27 cellular contexts compared by ENCODE assay signal in the genomic region with DNA sequence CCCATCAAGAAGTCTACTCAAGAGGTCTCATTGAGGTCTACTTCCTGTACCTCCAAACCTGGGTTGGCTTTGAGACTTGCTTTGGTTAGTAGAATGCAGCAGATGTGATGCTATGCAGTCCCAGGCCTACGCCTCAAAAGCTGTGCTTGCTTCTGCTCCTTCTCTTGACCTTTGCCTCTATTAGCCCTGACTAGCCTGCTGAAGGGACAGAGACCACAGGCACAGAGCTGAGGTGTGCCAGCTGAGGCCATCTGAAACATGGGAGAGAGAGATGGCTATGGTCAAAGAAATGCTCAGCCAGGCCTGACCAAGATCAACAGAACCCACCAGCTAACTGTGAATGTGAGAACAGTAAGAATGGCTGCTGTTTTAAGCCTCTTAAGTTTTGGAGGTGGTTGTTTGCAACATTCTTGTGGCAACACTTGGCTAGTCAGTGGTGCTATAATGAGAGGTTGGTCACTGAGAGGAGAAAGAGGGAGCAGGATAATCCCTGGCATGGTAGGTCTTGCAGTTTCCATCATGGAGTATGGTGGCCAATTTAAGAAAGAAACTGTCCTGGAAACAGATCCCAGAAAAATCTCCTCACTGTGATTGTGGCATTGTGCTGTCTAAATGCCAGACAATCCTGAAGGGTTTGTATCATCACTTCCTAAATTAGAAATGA.
DNase-seq lines count a peak whose midpoint lies in the region; ATAC-seq, FAIRE-seq and TF ChIP-seq lines count a peak whose summit lies in the region.
"Had no signal": no experiment of that assay in that cellular context is flagged by ENCODE, and none has a peak within 500 bp of the region (broad histone marks: within the 10 kb centered on the region; RNA-seq: fewer than 3 reads in every experiment).

No MANE protein-coding gene starts in this region.

- H3K36me3 ChIP-seq in HepG2 (replicated peaks in 1 of 2; ENCODE audit: control insufficient read depth in 1 of 2, insufficient read depth in 2 of 2, low read length in 2 of 2) = no peaks in the 10 kb centered on the region
- no peaks in the 10 kb centered on the region for H3K36me3 ChIP-seq in small intestine (ENCODE audit: control insufficient read depth in 2 of 2, insufficient read depth in 2 of 2, low read length in 2 of 2)
- H3K36me3 ChIP-seq: esophagus squamous epithelium, upper lobe of left lung had no signal

- CTCF ChIA-PET in HepG2 (lab: Yijun Ruan, JAX; ENCODE audit: low intra/inter-chr PET ratio, low total read pairs) = no interaction called here

- in situ Hi-C loops in HepG2 (cut with HindIII; ENCODE audit: extremely low pct_ligation_motif_present, low pct_unique_long_range_greater_than_20kb) = no loop called here

- no peak overlapping the region for H3K9ac ChIP-seq in HepG2 (ENCODE audit: insufficient read depth, low read depth, low read length)

- TF ChIP-seq EP300 in HepG2 (IDR thresholded peaks at IDR 0.05; ENCODE audit: low read depth in 2 of 2, low read length in 2 of 2) = no peak
- no peak for TF ChIP-seq EP300 in HepG2 (CRISPR knock-in tag; IDR thresholded peaks at IDR 0.05; ENCODE audit: borderline replicate concordance)

- no peak for TF ChIP-seq RAD21 in HepG2 (CRISPR knock-in tag; IDR thresholded peaks at IDR 0.05)

- BruUV-seq in HepG2 (replicated peaks; lab: Mats Ljungman, UMichigan) = no TSS peak

- no peaks in the 10 kb centered on the region for H3K27me3 ChIP-seq in HepG2 (ENCODE audit: control insufficient read depth in 1 of 2, insufficient read depth in 2 of 2, low read length in 2 of 2)
- H3K27me3 ChIP-seq in small intestine (ENCODE audit: control insufficient read depth in 2 of 2, insufficient read depth in 2 of 2, low read length in 2 of 2) = no peaks in the 10 kb centered on the region
- H3K27me3 ChIP-seq: body of pancreas, esophagus squamous epithelium, upper lobe of left lung had no signal

- H4K20me1 ChIP-seq in HepG2 (ENCODE audit: insufficient read depth, low read length) = no peaks in the 10 kb centered on the region

- H3K4me3 ChIP-seq in GM12865 (ENCODE audit: low read depth, low read length) (no peak overlapping the region), coronary artery (peak overlapping the region; percentile 43), HepG2 (replicated peaks in 1 of 3; ENCODE audit: insufficient read depth in 1 of 3, low read depth in 2 of 3, low read length in 3 of 3) (no peak overlapping the region), small intestine (ENCODE audit: low read depth in 1 of 2, low read length in 2 of 2) (no peak overlapping the region)
- H3K4me3 ChIP-seq: A549, body of pancreas, esophagus squamous epithelium, PC-9, upper lobe of left lung had no signal

- H3K4me1 ChIP-seq in HepG2 (ENCODE audit: insufficient read depth, low read length) (peaks cover 92% of the 10 kb centered on the region), small intestine (ENCODE audit: control insufficient read depth in 2 of 2, insufficient read depth in 1 of 2, low read depth in 1 of 2, low read length in 1 of 2) (peaks cover 0 to 4% of the 10 kb centered on the region in 2 donors)
- H3K4me1 ChIP-seq: esophagus squamous epithelium, upper lobe of left lung had no signal

- TF ChIP-seq CTCF in GM12865 (IDR thresholded peaks at IDR 0.05; ENCODE audit: insufficient read depth, low read depth, low read length, missing control alignments) (no peak), coronary artery (IDR thresholded peaks at IDR 0.05) (no peak), HepG2 (CRISPR knock-in tag; IDR thresholded peaks at IDR 0.05) (no peak)

- ATAC-seq in HepG2 = peak; percentile 87
- ATAC-seq: A549; activated CD4-positive, CD25-positive, alpha-beta regulatory T cell treated with anti-CD3 and anti-CD28 coated beads, Interleukin-2, amount 50 U/mL, for 24 hours; activated CD8-positive, alpha-beta T cell treated with anti-CD3 and anti-CD28 coated beads, Interleukin-2, amount 10 ng/mL, durations not matched to agents 7 days and 5 days; body of pancreas had no signal

- H3K27ac ChIP-seq in coronary artery (peak overlapping the region; percentile 86 to 87), HepG2 (ENCODE audit: extremely low read length, insufficient read depth, low read length) (no peak overlapping the region), small intestine (ENCODE audit: low read depth in 1 of 2, low read length in 1 of 2) (no peak overlapping the region)
- H3K27ac ChIP-seq: esophagus squamous epithelium, PC-9 had no signal

- TF ChIP-seq POLR2A in HepG2 (IDR thresholded peaks at IDR 0.05; ENCODE audit: insufficient read depth in 1 of 2, low read depth in 2 of 2, low read length in 2 of 2) = no peak

- H2AFZ ChIP-seq in HepG2 (ENCODE audit: low read length) = peak overlapping the region; percentile 61
- H2AFZ ChIP-seq: PC-9 had no signal

- peak; percentile 31 for DNase-seq in GM12865 (ENCODE audit: low read depth)
- DNase-seq in coronary artery (ENCODE audit: low spot score) = no peak
- DNase-seq in HepG2 (ENCODE audit: low spot score) = no peak
- DNase-seq in small intestine = peak; percentile 63
- DNase-seq in HuH-7.5 (ENCODE audit: low spot score) = no peak
- DNase-seq in RPMI8226 = no peak
- no peak for DNase-seq in inferior parietal cortex (ENCODE audit: extremely low spot score)
- no peak for DNase-seq in activated T-cell treated with anti-CD3 and anti-CD28 coated beads, Interleukin-2, amount 50 U/mL, for 1 hour
- DNase-seq: activated CD8-positive, alpha-beta T cell treated with anti-CD3 and anti-CD28 coated beads, Interleukin-2, amount 10 ng/mL, durations not matched to agents 7 days and 5 days; activated effector memory CD4-positive, alpha-beta T cell treated with anti-CD3 and anti-CD28 coated beads, Interleukin-2, amount 50 U/mL, for 16 hours; activated naive CD8-positive, alpha-beta T cell treated with anti-CD3 and anti-CD28 coated beads, Interleukin-2, amount 10 ng/mL, durations not matched to agents 7 days and 5 days; activated T-cell treated with anti-CD3 and anti-CD28 coated beads for 4 hours; body of pancreas; cortex of kidney; esophagus squamous epithelium; GF-D8; KG1; NCI-H1436 treated with DMSO at 0.1 percent for 48 hours; NCI-H2107; NCI-H524; PC-9; SIG-M5; upper lobe of left lung had no signal

- 50% methylated on average over 1 of the region's 1 CpG for WGBS in HepG2 (ENCODE audit: low lambda C conversion rate)
- WGBS in small intestine, 3 donors = 48 to 67% (median 52%) methylated on average over 1 of the region's 1 CpG

- FAIRE-seq in HepG2 (lab: Jason Lieb, UNC) (no peak), small intestine (lab: Jason Lieb, UNC) (no peak)
- FAIRE-seq: A549, H1, keratinocyte had no signal

- no peaks in the 10 kb centered on the region for H3K79me2 ChIP-seq in HepG2 (ENCODE audit: insufficient read depth, low read length)

- POLR2A ChIA-PET in HepG2 (lab: Yijun Ruan, JAX) = interaction anchor here (1.4 to 2.1 kb wide), 2 partner anchors 32 to 176 kb away, joined by 4 to 5 read pairs; partner anchors contain the start of gene PHYHIPL

- H3K9me3 ChIP-seq in HepG2 (ENCODE audit: low read length) (no peaks in the 10 kb centered on the region), small intestine (ENCODE audit: control insufficient read depth, low read depth) (no peaks in the 10 kb centered on the region)
- H3K9me3 ChIP-seq: A549, body of pancreas, esophagus squamous epithelium, upper lobe of left lung had no signal

- intact Hi-C loops in HepG2 (cut with micrococcal nuclease; ENCODE audit: unreplicated experiment) = no loop called here

- H3K4me2 ChIP-seq in HepG2 (ENCODE audit: low read depth, low read length) = 0 out of 2 replicates have a peak overlapping the region, but pooled peaks have one; percentile 2
- H3K4me2 ChIP-seq: A549, PC-9 had no signal

TF ChIP-seq in HepG2, 621 proteins besides CTCF, POLR2A, EP300 and RAD21 (continues in another document):
- TF ChIP-seq SALL1 (CRISPR knock-in tag; IDR thresholded peaks at IDR 0.05) (peak; percentile 41; the same call in 1 of the 2 replicates), HDAC1 (CRISPR knock-in tag; IDR thresholded peaks at IDR 0.05) (no peak), ZNF292 (CRISPR knock-in tag; IDR thresholded peaks at IDR 0.05; ENCODE audit: borderline replicate concordance, low read depth) (peak; percentile 45; the same call in 1 of the 2 replicates), POGZ (CRISPR knock-in tag; IDR thresholded peaks at IDR 0.05) (peak; percentile 16; the same call in 1 of the 2 replicates), ZMYM4 (CRISPR knock-in tag; IDR thresholded peaks at IDR 0.05) (peak; percentile 50; the same call in 1 of the 2 replicates), ZBTB38 (CRISPR knock-in tag; IDR thresholded peaks at IDR 0.05) (peak; percentile 37; the same call in 1 of the 2 replicates), RXRA (CRISPR knock-in tag; IDR thresholded peaks at IDR 0.05) (peak; percentile 22; the same call in 1 of the 2 replicates)
- TF ChIP-seq, protein P1, sequence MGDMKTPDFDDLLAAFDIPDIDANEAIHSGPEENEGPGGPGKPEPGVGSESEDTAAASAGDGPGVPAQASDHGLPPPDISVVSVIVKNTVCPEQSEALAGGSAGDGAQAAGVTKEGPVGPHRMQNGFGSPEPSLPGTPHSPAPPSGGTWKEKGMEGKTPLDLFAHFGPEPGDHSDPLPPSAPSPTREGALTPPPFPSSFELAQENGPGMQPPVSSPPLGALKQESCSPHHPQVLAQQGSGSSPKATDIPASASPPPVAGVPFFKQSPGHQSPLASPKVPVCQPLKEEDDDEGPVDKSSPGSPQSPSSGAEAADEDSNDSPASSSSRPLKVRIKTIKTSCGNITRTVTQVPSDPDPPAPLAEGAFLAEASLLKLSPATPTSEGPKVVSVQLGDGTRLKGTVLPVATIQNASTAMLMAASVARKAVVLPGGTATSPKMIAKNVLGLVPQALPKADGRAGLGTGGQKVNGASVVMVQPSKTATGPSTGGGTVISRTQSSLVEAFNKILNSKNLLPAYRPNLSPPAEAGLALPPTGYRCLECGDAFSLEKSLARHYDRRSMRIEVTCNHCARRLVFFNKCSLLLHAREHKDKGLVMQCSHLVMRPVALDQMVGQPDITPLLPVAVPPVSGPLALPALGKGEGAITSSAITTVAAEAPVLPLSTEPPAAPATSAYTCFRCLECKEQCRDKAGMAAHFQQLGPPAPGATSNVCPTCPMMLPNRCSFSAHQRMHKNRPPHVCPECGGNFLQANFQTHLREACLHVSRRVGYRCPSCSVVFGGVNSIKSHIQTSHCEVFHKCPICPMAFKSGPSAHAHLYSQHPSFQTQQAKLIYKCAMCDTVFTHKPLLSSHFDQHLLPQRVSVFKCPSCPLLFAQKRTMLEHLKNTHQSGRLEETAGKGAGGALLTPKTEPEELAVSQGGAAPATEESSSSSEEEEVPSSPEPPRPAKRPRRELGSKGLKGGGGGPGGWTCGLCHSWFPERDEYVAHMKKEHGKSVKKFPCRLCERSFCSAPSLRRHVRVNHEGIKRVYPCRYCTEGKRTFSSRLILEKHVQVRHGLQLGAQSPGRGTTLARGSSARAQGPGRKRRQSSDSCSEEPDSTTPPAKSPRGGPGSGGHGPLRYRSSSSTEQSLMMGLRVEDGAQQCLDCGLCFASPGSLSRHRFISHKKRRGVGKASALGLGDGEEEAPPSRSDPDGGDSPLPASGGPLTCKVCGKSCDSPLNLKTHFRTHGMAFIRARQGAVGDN (CRISPR knock-in tag; IDR thresholded peaks at IDR 0.05) = peak; percentile 31; the same call in 1 of the 2 replicates

Comparison
In these comparisons a context has a peak if more than half of its experiments do, and no peak if none do; other contexts are left out.
1. DNase-seq: peak in GM12865 (single experiment) and small intestine (single experiment); none in coronary artery (single experiment), HepG2 (single experiment), HuH-7.5 (single experiment), RPMI8226 (single experiment), inferior parietal cortex (single experiment) and activated T-cell treated with anti-CD3 and anti-CD28 coated beads, Interleukin-2, amount 50 U/mL, for 1 hour (single experiment).
2. H3K27ac ChIP-seq: peak in coronary artery (2 of 2); none in HepG2 (single experiment) and small intestine (0 of 2).